ENCODE assay signal across 16 cellular contexts in genomic region chr9:99436636-99437035, GRCh38.
DNase-seq lines count a peak whose midpoint lies in the region; ATAC-seq and TF ChIP-seq lines count a peak whose summit lies in the region.
"Had no signal": no experiment of that assay in that cellular context is flagged by ENCODE, and none has a peak within 500 bp of the region (broad histone marks: within the 10 kb centered on the region; RNA-seq: fewer than 3 reads in every experiment).

No MANE protein-coding gene starts in this region.

- no peak overlapping the region for H3K9ac ChIP-seq in mesendoderm (ENCODE audit: low read length)
- H3K9ac ChIP-seq: BLaER1 had no signal

- TF ChIP-seq CTCF in gastrocnemius medialis (IDR thresholded peaks at IDR 0.05 in 4 of 5, conservative IDR thresholded peaks at IDR 0.05 in 1 of 5): no peak

- peak; percentile 0 for DNase-seq in NCI-H146 treated with DMSO at 0.1 percent for 48 hours (lab: John Stamatoyannopoulos, UW; ENCODE audit: unreplicated experiment)
- DNase-seq in NCI-H146 (lab: John Stamatoyannopoulos, UW): no peak
- peak; percentile 1 for DNase-seq in MV-4-11 (lab: John Stamatoyannopoulos, UW)
- DNase-seq in mesendoderm: peak; percentile 75
- no peak for DNase-seq in gastrocnemius medialis
- DNase-seq in T-helper 2 cell: no peak
- DNase-seq: AML-193; CD4-positive, CD25-positive, alpha-beta regulatory T cell; DMS53; GF-D8; HCEC 1CT; HFFc6; KBM-7 had no signal

- no peaks in the 10 kb centered on the region for H3K36me3 ChIP-seq in mesendoderm (ENCODE audit: control insufficient read depth, insufficient read depth, low read length)
- H3K36me3 ChIP-seq in gastrocnemius medialis: no peaks in the 10 kb centered on the region
- H3K36me3 ChIP-seq: BLaER1 had no signal

- H3K4me1 ChIP-seq in mesendoderm (ENCODE audit: control insufficient read depth, low read depth, low read length): no peaks in the 10 kb centered on the region
- no peaks in the 10 kb centered on the region for H3K4me1 ChIP-seq in gastrocnemius medialis
- H3K4me1 ChIP-seq: BLaER1 had no signal

- no peaks in the 10 kb centered on the region for H3K79me1 ChIP-seq in mesendoderm (ENCODE audit: low read length)

- no peak overlapping the region for H2BK5ac ChIP-seq in mesendoderm (ENCODE audit: low read length)

- H2BK120ac ChIP-seq in mesendoderm (ENCODE audit: low read depth, low read length): no peak overlapping the region

- WGBS in mesendoderm (ENCODE audit: extremely low coverage, insufficient coverage, low lambda C conversion rate): no CpG with 5 or more reads among the region's 4 CpGs

- no peak overlapping the region for H4K8ac ChIP-seq in mesendoderm (ENCODE audit: low read depth, low read length)

- in situ Hi-C loops in gastrocnemius medialis (cut with MboI; ENCODE audit: low sequenced_read_pairs in 4 of 4): no loop called here

- no peak overlapping the region for H2BK15ac ChIP-seq in mesendoderm (replicated peaks; ENCODE audit: low read depth)

- H3K23ac ChIP-seq in mesendoderm (ENCODE audit: low read length): no peak overlapping the region

- intact Hi-C loops in gastrocnemius medialis (cut with DNase I; ENCODE audit: low total_unique reads): no loop called here

- no peak overlapping the region for H3K4ac ChIP-seq in mesendoderm (ENCODE audit: low read depth, low read length)

- no peak for TF ChIP-seq POLR2A in gastrocnemius medialis (IDR thresholded peaks at IDR 0.05)

- H3K27me3 ChIP-seq in mesendoderm (ENCODE audit: insufficient read depth, low read length, poor library complexity) (no peaks in the 10 kb centered on the region), gastrocnemius medialis (no peaks in the 10 kb centered on the region)
- H3K27me3 ChIP-seq: BLaER1 had no signal

- H3K18ac ChIP-seq in mesendoderm (ENCODE audit: low read length): no peak overlapping the region

- H3K4me3 ChIP-seq in mesendoderm (ENCODE audit: low read length): no peak overlapping the region
- no peak overlapping the region for H3K4me3 ChIP-seq in gastrocnemius medialis
- H3K4me3 ChIP-seq: BLaER1 had no signal

- H3K27ac ChIP-seq in mesendoderm (ENCODE audit: low read depth, low read length): no peak overlapping the region
- H3K27ac ChIP-seq in gastrocnemius medialis: no peak overlapping the region
- H3K27ac ChIP-seq: 22Rv1, BLaER1 had no signal

- H3K9me3 ChIP-seq in gastrocnemius medialis: no peaks in the 10 kb centered on the region
- H3K9me3 ChIP-seq: BLaER1 had no signal

- H3K79me2 ChIP-seq in mesendoderm (ENCODE audit: control insufficient read depth, insufficient read depth, low read length): no peaks in the 10 kb centered on the region

- H2AK5ac ChIP-seq in mesendoderm (ENCODE audit: low read length): no peak overlapping the region

- no peak overlapping the region for H3K56ac ChIP-seq in mesendoderm (ENCODE audit: low read length)

- no peak overlapping the region for H3K4me2 ChIP-seq in mesendoderm (ENCODE audit: low read length)
- H3K4me2 ChIP-seq: BLaER1 had no signal

- no peak overlapping the region for H4K5ac ChIP-seq in mesendoderm (ENCODE audit: low read length)

- ATAC-seq in gastrocnemius medialis (no peak), GM19023 (IDR thresholded peaks at IDR 0.05; ENCODE audit: unreplicated experiment) (no peak)

Comparison
In these comparisons a context has a peak if more than half of its experiments do, and no peak if none do; other contexts are left out.
1. DNase-seq: peak in NCI-H146 treated with DMSO at 0.1 percent for 48 hours (single experiment), MV-4-11 (single experiment) and mesendoderm (single experiment); none in NCI-H146 (single experiment), gastrocnemius medialis (0 of 2) and T-helper 2 cell (0 of 5).